In the genomic region with DNA sequence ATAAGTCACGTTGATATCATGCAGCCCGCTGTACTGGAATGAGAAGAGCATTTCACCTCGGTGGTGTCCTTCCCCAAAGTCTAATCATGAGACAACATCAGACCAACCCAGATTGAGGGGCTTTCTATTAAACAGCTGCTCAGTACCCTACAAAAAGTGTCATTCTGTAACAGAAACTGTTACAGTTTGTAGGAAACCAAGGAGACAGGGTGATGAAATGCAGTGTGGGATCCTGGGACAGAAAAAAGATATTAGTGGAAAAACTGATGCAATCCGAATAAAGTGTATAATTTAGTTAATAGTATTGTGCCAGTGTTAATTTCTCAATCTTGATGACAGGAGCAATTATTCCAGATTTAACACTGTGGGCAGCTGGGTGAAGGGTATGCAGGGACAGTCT, we compare ENCODE assay signal across 21 cellular contexts.
DNase-seq lines count a peak whose midpoint lies in the region; ATAC-seq and TF ChIP-seq lines count a peak whose summit lies in the region.
"Had no signal": no experiment of that assay in that cellular context is flagged by ENCODE, and none has a peak within 500 bp of the region (broad histone marks: within the 10 kb centered on the region; RNA-seq: fewer than 3 reads in every experiment).

No MANE protein-coding gene starts in this region.

- no peak for TF ChIP-seq CTCF in HFFc6 (IDR thresholded peaks at IDR 0.05)
- TF ChIP-seq CTCF in left lung (IDR thresholded peaks at IDR 0.05) = no peak
- no peak for TF ChIP-seq CTCF in type B pancreatic cell (conservative IDR thresholded peaks at IDR 0.05)

- H3K9ac ChIP-seq in stomach smooth muscle (ENCODE audit: low read length in 2 of 2) = peak overlapping the region; percentile 53 to 74

- no peak overlapping the region for H3K4me3 ChIP-seq in CD4-positive, CD25-positive, alpha-beta regulatory T cell (ENCODE audit: low read depth, low read length)
- no peak overlapping the region for H3K4me3 ChIP-seq in left lung
- H3K4me3 ChIP-seq in stomach smooth muscle (ENCODE audit: low read length in 2 of 2) = no peak overlapping the region
- H3K4me3 ChIP-seq: psoas muscle had no signal

- no peak for ATAC-seq in CD4-positive, CD25-positive, alpha-beta regulatory T cell (ENCODE audit: low read depth in 2 of 2)
- no peak for ATAC-seq in left lung
- ATAC-seq: psoas muscle, SK-N-SH treated with all-trans-retinoic acid at 6 μM for 48 hours, WTC11 had no signal

- H3K27me3 Mint-ChIP-seq in CD4-positive, CD25-positive, alpha-beta regulatory T cell = no peaks in the 10 kb centered on the region
- H3K27me3 Mint-ChIP-seq in HFFc6 (ENCODE audit: insufficient read depth) = peaks cover 11% of the 10 kb centered on the region
- no peaks in the 10 kb centered on the region for H3K27me3 Mint-ChIP-seq in type B pancreatic cell
- H3K27me3 Mint-ChIP-seq: activated CD4-positive, alpha-beta memory T cell treated with anti-CD3 and anti-CD28 coated beads, Interleukin-2, amount 10 ng/mL, durations not matched to agents 7 days and 5 days had no signal

- H3K27ac Mint-ChIP-seq in CD4-positive, CD25-positive, alpha-beta regulatory T cell = peak overlapping the region in 2 of 3 donors; percentile 2 to 48
- H3K27ac Mint-ChIP-seq in HFFc6 (peak overlapping the region; percentile 77), type B pancreatic cell (no peak overlapping the region)
- H3K27ac Mint-ChIP-seq: activated CD4-positive, alpha-beta memory T cell treated with anti-CD3 and anti-CD28 coated beads, Interleukin-2, amount 10 ng/mL, durations not matched to agents 7 days and 5 days; activated naive CD4-positive, alpha-beta T cell treated with anti-CD3 and anti-CD28 coated beads for 36 hours; WTC11 had no signal

- peaks cover 38% of the 10 kb centered on the region for H3K36me3 ChIP-seq in CD4-positive, CD25-positive, alpha-beta regulatory T cell (ENCODE audit: control insufficient read depth, insufficient read depth, low read length)
- H3K36me3 ChIP-seq in left lung (peaks cover 0 to 52% of the 10 kb centered on the region in 2 donors), stomach smooth muscle (ENCODE audit: control insufficient read depth in 2 of 2, insufficient read depth in 2 of 2, low read length in 2 of 2) (peaks cover 24 to 28% of the 10 kb centered on the region in 2 donors)

- no peak overlapping the region for H3K4me3 Mint-ChIP-seq in CD4-positive, CD25-positive, alpha-beta regulatory T cell
- no peak overlapping the region for H3K4me3 Mint-ChIP-seq in HFFc6
- H3K4me3 Mint-ChIP-seq in type B pancreatic cell = no peak overlapping the region
- H3K4me3 Mint-ChIP-seq: activated CD4-positive, alpha-beta memory T cell treated with anti-CD3 and anti-CD28 coated beads, Interleukin-2, amount 10 ng/mL, durations not matched to agents 7 days and 5 days; activated naive CD4-positive, alpha-beta T cell treated with anti-CD3 and anti-CD28 coated beads for 36 hours; CD14-positive monocyte; WTC11 had no signal

- H3K4me1 ChIP-seq in CD4-positive, CD25-positive, alpha-beta regulatory T cell (ENCODE audit: control insufficient read depth, insufficient read depth, low read length, poor library complexity, severe bottlenecking) = peaks cover 13% of the 10 kb centered on the region
- peaks cover 9 to 30% of the 10 kb centered on the region in 2 donors for H3K4me1 ChIP-seq in left lung
- H3K4me1 ChIP-seq in stomach smooth muscle (ENCODE audit: control insufficient read depth, insufficient read depth, low read length) = peaks cover 83% of the 10 kb centered on the region

- H3K4me1 Mint-ChIP-seq in CD4-positive, CD25-positive, alpha-beta regulatory T cell = peaks cover 15 to 50% (median 22%) of the 10 kb centered on the region in 4 donors
- H3K4me1 Mint-ChIP-seq in HFFc6 (ENCODE audit: low read depth) = peaks cover 69% of the 10 kb centered on the region
- peaks cover 12% of the 10 kb centered on the region for H3K4me1 Mint-ChIP-seq in type B pancreatic cell (ENCODE audit: unreplicated experiment)

- intact Hi-C loops in left lung (cut with DNase I) = loop anchor here in 1 of 2 donors (10.0 kb wide), 1 partner anchor 184 kb away; no protein-coding TSS in a partner anchor

- H3K9me3 Mint-ChIP-seq in CD4-positive, CD25-positive, alpha-beta regulatory T cell = peaks cover 0 to 1% (median 0%) of the 10 kb centered on the region in 7 donors
- no peaks in the 10 kb centered on the region for H3K9me3 Mint-ChIP-seq in HFFc6
- no peaks in the 10 kb centered on the region for H3K9me3 Mint-ChIP-seq in type B pancreatic cell
- H3K9me3 Mint-ChIP-seq: activated CD4-positive, alpha-beta memory T cell treated with anti-CD3 and anti-CD28 coated beads, Interleukin-2, amount 10 ng/mL, durations not matched to agents 7 days and 5 days; activated naive CD4-positive, alpha-beta T cell treated with anti-CD3 and anti-CD28 coated beads for 36 hours; WTC11 had no signal

- peaks cover 8% of the 10 kb centered on the region for H3K36me3 Mint-ChIP-seq in CD4-positive, CD25-positive, alpha-beta regulatory T cell
- H3K36me3 Mint-ChIP-seq in HFFc6 (ENCODE audit: low read depth) = peaks cover 65% of the 10 kb centered on the region
- no peaks in the 10 kb centered on the region for H3K36me3 Mint-ChIP-seq in type B pancreatic cell
- H3K36me3 Mint-ChIP-seq: WTC11 had no signal

- no peaks in the 10 kb centered on the region for H3K27me3 ChIP-seq in CD4-positive, CD25-positive, alpha-beta regulatory T cell (ENCODE audit: control insufficient read depth, insufficient read depth, low read length)
- H3K27me3 ChIP-seq in left lung (no peaks in the 10 kb centered on the region), stomach smooth muscle (ENCODE audit: control insufficient read depth in 1 of 2, insufficient read depth in 2 of 2, low read length in 2 of 2) (no peaks in the 10 kb centered on the region)
- H3K27me3 ChIP-seq: neutrophil had no signal

- no peaks in the 10 kb centered on the region for H3K9me3 ChIP-seq in CD4-positive, CD25-positive, alpha-beta regulatory T cell (ENCODE audit: control insufficient read depth in 2 of 2, low read length in 2 of 2)
- no peaks in the 10 kb centered on the region for H3K9me3 ChIP-seq in left lung
- H3K9me3 ChIP-seq in stomach smooth muscle (ENCODE audit: control insufficient read depth in 2 of 2, low read length in 2 of 2) = no peaks in the 10 kb centered on the region
- H3K9me3 ChIP-seq: neutrophil, psoas muscle had no signal

- DNase-seq in CD4-positive, CD25-positive, alpha-beta regulatory T cell = no peak
- DNase-seq in HFFc6 (no peak), left lung (no peak), activated gamma-delta T cell treated with Interleukin-2 at 50 U/mL for 16 hours (no peak), type B pancreatic cell (ENCODE audit: extremely low spot score, unreplicated experiment) (no peak), kidney tubule cell (ENCODE audit: low spot score) (no peak), HK-2 (ENCODE audit: unreplicated experiment) (no peak)
- DNase-seq: activated CD4-positive, alpha-beta memory T cell treated with anti-CD3 and anti-CD28 coated beads, Interleukin-2, amount 10 ng/mL, durations not matched to agents 7 days and 5 days; activated naive CD4-positive, alpha-beta T cell treated with anti-CD3 and anti-CD28 coated beads for 36 hours; central memory CD4-positive, alpha-beta T cell; hypothalamus; KBM-7; NCI-H69; psoas muscle; stimulated activated CD4-positive, alpha-beta T cell treated with anti-CD3 and anti-CD28 coated beads, Interleukin-4, amount 100 ng/mL, for 1 hour; stimulated activated naive CD4-positive, alpha-beta T cell had no signal

- no peak overlapping the region for H3K27ac ChIP-seq in CD4-positive, CD25-positive, alpha-beta regulatory T cell (ENCODE audit: insufficient read depth, low read length, poor library complexity, severe bottlenecking)
- H3K27ac ChIP-seq in left lung (peak overlapping the region; percentile 49 to 79), stomach smooth muscle (ENCODE audit: low read length) (peak overlapping the region; percentile 97)
- H3K27ac ChIP-seq: neutrophil, psoas muscle had no signal
